ENCODE assay signal across 16 cellular contexts in genomic region chr2:28271231-28271913, GRCh38.
A peak's percentile ranks its signal among the peaks of the same experiment; 100 is the strongest.
DNase-seq lines count a peak whose midpoint lies in the region; ATAC-seq and TF ChIP-seq lines count a peak whose summit lies in the region.
"Had no signal": no experiment of that assay in that cellular context is flagged by ENCODE, and none has a peak within 500 bp of the region (broad histone marks: within the 10 kb centered on the region; RNA-seq: fewer than 3 reads in every experiment).

No MANE protein-coding gene starts in this region.

- no peak for TF ChIP-seq CTCF in type B pancreatic cell (conservative IDR thresholded peaks at IDR 0.05)

- peaks cover 23% of the 10 kb centered on the region for H3K36me3 Mint-ChIP-seq in activated naive CD8-positive, alpha-beta T cell
- H3K36me3 Mint-ChIP-seq in activated naive CD8-positive, alpha-beta T cell treated with anti-CD3 and anti-CD28 coated beads for 36 hours: peaks cover 10% of the 10 kb centered on the region
- H3K36me3 Mint-ChIP-seq in T-helper 17 cell (ENCODE audit: low read depth) (peaks cover 8% of the 10 kb centered on the region), type B pancreatic cell (peaks cover 6% of the 10 kb centered on the region)

- TF ChIP-seq POLR2A in erythroblast (IDR thresholded peaks at IDR 0.05; ENCODE audit: low read length): no peak

- H3K9me3 ChIP-seq in T-helper 17 cell (ENCODE audit: control insufficient read depth, low read length, poor library complexity, severe bottlenecking): no peaks in the 10 kb centered on the region
- H3K9me3 ChIP-seq: lower lobe of right lung had no signal

- H3K4me3 Mint-ChIP-seq in activated naive CD8-positive, alpha-beta T cell: no peak overlapping the region
- H3K4me3 Mint-ChIP-seq in activated naive CD8-positive, alpha-beta T cell treated with anti-CD3 and anti-CD28 coated beads for 36 hours: no peak overlapping the region
- peak overlapping the region; percentile 9 for H3K4me3 Mint-ChIP-seq in T-helper 17 cell
- peak overlapping the region; percentile 32 for H3K4me3 Mint-ChIP-seq in type B pancreatic cell

- no peaks in the 10 kb centered on the region for H3K9me3 Mint-ChIP-seq in activated naive CD8-positive, alpha-beta T cell (ENCODE audit: low read depth)
- H3K9me3 Mint-ChIP-seq in activated naive CD8-positive, alpha-beta T cell treated with anti-CD3 and anti-CD28 coated beads for 36 hours: no peaks in the 10 kb centered on the region
- no peaks in the 10 kb centered on the region for H3K9me3 Mint-ChIP-seq in type B pancreatic cell

- ATAC-seq in T-helper 17 cell: no peak
- no peak for ATAC-seq in HG02642 (IDR thresholded peaks at IDR 0.05; ENCODE audit: poor library complexity, unreplicated experiment)
- ATAC-seq: lower lobe of right lung, sciatic nerve had no signal

- H3K4me1 Mint-ChIP-seq in activated naive CD8-positive, alpha-beta T cell (ENCODE audit: low read depth): peaks cover 20% of the 10 kb centered on the region
- peaks cover 18% of the 10 kb centered on the region for H3K4me1 Mint-ChIP-seq in activated naive CD8-positive, alpha-beta T cell treated with anti-CD3 and anti-CD28 coated beads for 36 hours
- H3K4me1 Mint-ChIP-seq in T-helper 17 cell (peaks cover 35% of the 10 kb centered on the region), type B pancreatic cell (ENCODE audit: unreplicated experiment) (peaks cover 38% of the 10 kb centered on the region)

- DNase-seq in activated naive CD8-positive, alpha-beta T cell treated with anti-CD3 and anti-CD28 coated beads for 36 hours: no peak
- no peak for DNase-seq in T-helper 17 cell
- peak; percentile 39 for DNase-seq in kidney tubule cell (ENCODE audit: low spot score)
- DNase-seq in type B pancreatic cell (ENCODE audit: extremely low spot score, unreplicated experiment): no peak
- no peak for DNase-seq in stimulated activated CD4-positive, alpha-beta T cell treated with anti-CD3 and anti-CD28 coated beads, Interleukin-12 subunit alpha, Interleukin-12 subunit beta, amount 100 ng/mL, for 4 hours
- DNase-seq in erythroblast (lab: John Stamatoyannopoulos, UW): no peak
- DNase-seq: activated gamma-delta T cell; AML-193; brain microvascular endothelial cell; Karpas-422; lower lobe of right lung; NCI-H510A; stimulated activated naive CD4-positive, alpha-beta T cell treated with Interleukin-2 at 50 U/mL for 16 hours had no signal

- H3K27ac Mint-ChIP-seq in activated naive CD8-positive, alpha-beta T cell: peak overlapping the region; percentile 19
- no peak overlapping the region for H3K27ac Mint-ChIP-seq in activated naive CD8-positive, alpha-beta T cell treated with anti-CD3 and anti-CD28 coated beads for 36 hours
- H3K27ac Mint-ChIP-seq in T-helper 17 cell (peak overlapping the region; percentile 1), type B pancreatic cell (peak overlapping the region; percentile 68)

- no peaks in the 10 kb centered on the region for H3K27me3 Mint-ChIP-seq in activated naive CD8-positive, alpha-beta T cell
- no peaks in the 10 kb centered on the region for H3K27me3 Mint-ChIP-seq in activated naive CD8-positive, alpha-beta T cell treated with anti-CD3 and anti-CD28 coated beads for 36 hours
- H3K27me3 Mint-ChIP-seq in T-helper 17 cell: no peaks in the 10 kb centered on the region
- no peaks in the 10 kb centered on the region for H3K27me3 Mint-ChIP-seq in type B pancreatic cell

Comparison
In these comparisons a context has a peak if more than half of its experiments do, and no peak if none do; other contexts are left out.
1. H3K4me3 Mint-ChIP-seq: peak in T-helper 17 cell (single experiment) and type B pancreatic cell (single experiment); none in activated naive CD8-positive, alpha-beta T cell (single experiment) and activated naive CD8-positive, alpha-beta T cell treated with anti-CD3 and anti-CD28 coated beads for 36 hours (single experiment).